ENCODE assay signal across 13 cellular contexts in the genomic region with DNA sequence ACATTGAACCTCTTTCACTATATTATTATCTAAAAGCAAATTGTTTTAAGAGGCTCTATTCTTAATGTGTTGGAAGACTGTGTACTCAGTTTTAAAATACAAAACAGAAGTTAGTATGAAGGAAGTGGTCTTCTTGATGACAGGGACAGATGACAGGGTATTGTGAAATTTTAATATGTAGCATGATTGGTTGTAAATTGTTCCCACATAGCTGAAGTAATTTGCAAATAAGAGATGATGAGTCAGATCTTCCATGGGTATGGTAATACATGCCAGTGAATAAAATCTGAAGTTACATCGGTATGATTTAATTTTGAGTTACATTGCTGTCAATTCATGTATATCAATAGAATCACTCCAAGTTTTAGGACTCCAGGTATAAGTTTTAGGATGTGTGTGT.
DNase-seq lines count a peak whose midpoint lies in the region; ATAC-seq, FAIRE-seq and TF ChIP-seq lines count a peak whose summit lies in the region.
"Had no signal": no experiment of that assay in that cellular context is flagged by ENCODE, and none has a peak within 500 bp of the region (broad histone marks: within the 10 kb centered on the region; RNA-seq: fewer than 3 reads in every experiment).

No MANE protein-coding gene starts in this region.

- H3K27ac ChIP-seq in right cardiac atrium (ENCODE audit: low read length) (no peak overlapping the region), endothelial cell of umbilical vein (ENCODE audit: insufficient read depth, low read depth, low read length) (no peak overlapping the region)
- H3K27ac ChIP-seq: C4-2B, foreskin keratinocyte, suprapubic skin had no signal

- no peak overlapping the region for H3K9ac ChIP-seq in endothelial cell of umbilical vein (replicated peaks; ENCODE audit: extremely low read depth, insufficient read depth, low read length)

- intact Hi-C loops in Right ventricle myocardium superior (cut with DNase I) = loop anchor here (10.0 kb wide), 1 partner anchor 139 kb away; no protein-coding TSS in a partner anchor
- intact Hi-C loops in right cardiac atrium (cut with DNase I) = no loop called here
- intact Hi-C loops in endothelial cell of umbilical vein (cut with micrococcal nuclease) = loop anchor here (5.0 kb wide), 1 partner anchor 137 kb away; no protein-coding TSS in a partner anchor
- intact Hi-C loops in posterior vena cava (cut with DNase I) = no loop called here

- no peak overlapping the region for H3K4me3 ChIP-seq in right cardiac atrium (ENCODE audit: low read length)
- no peak overlapping the region for H3K4me3 ChIP-seq in endothelial cell of umbilical vein (replicated peaks in 1 of 3; ENCODE audit: insufficient read depth in 1 of 3, low read depth in 1 of 3, low read length in 3 of 3)
- H3K4me3 ChIP-seq in HAP-1 = no peak overlapping the region
- H3K4me3 ChIP-seq: suprapubic skin had no signal

- POLR2A ChIA-PET in endothelial cell of umbilical vein (lab: Charles Lee) = no interaction called here

- TF ChIP-seq CTCF in endothelial cell of umbilical vein (IDR thresholded peaks at IDR 0.05; ENCODE audit: extremely low read depth in 1 of 2, insufficient read depth in 1 of 2, low read depth in 1 of 2, low read length in 2 of 2) = no peak

- H3K4me2 ChIP-seq in endothelial cell of umbilical vein (ENCODE audit: insufficient read depth, low read length) = no peak overlapping the region

- BruUV-seq in endothelial cell of umbilical vein (replicated peaks; lab: Mats Ljungman, UMichigan) = no TSS peak

- no peak for DNase-seq in Right ventricle myocardium superior
- DNase-seq in right cardiac atrium = no peak
- DNase-seq in SIG-M5 (lab: John Stamatoyannopoulos, UW) = peak; percentile 35
- peak; percentile 20 for DNase-seq in endothelial cell of umbilical vein (ENCODE audit: low read depth, low spot score)
- DNase-seq in inferior parietal cortex (ENCODE audit: extremely low spot score) = no peak
- no peak for DNase-seq in posterior vena cava (ENCODE audit: low spot score)
- DNase-seq in HAP-1 (ENCODE audit: low spot score in 2 of 2) = no peak
- DNase-seq in activated gamma-delta T cell treated with Interleukin-2 at 50 U/mL for 16 hours = no peak
- DNase-seq: NCI-H510A; stimulated activated CD4-positive, alpha-beta T cell treated with anti-CD3 and anti-CD28 coated beads, Interleukin-2, amount 100 ng/mL, for 48 hours had no signal

- H3K27me3 ChIP-seq in right cardiac atrium (ENCODE audit: control insufficient read depth, insufficient read depth) (no peaks in the 10 kb centered on the region), endothelial cell of umbilical vein (ENCODE audit: control insufficient read depth in 2 of 2, insufficient read depth in 2 of 2, low read length in 2 of 2) (no peaks in the 10 kb centered on the region), HAP-1 (ENCODE audit: low read depth) (no peaks in the 10 kb centered on the region)
- H3K27me3 ChIP-seq: foreskin keratinocyte, suprapubic skin had no signal

- H3K9me1 ChIP-seq in endothelial cell of umbilical vein (replicated peaks; ENCODE audit: control insufficient read depth, extremely low read depth, insufficient read depth, low read length) = no peaks in the 10 kb centered on the region

- ATAC-seq in Right ventricle myocardium superior (ENCODE audit: poor library complexity) = peak; percentile 10
- no peak for ATAC-seq in right cardiac atrium

- 68% methylated on average over 1 of the region's 1 CpG for WGBS in right cardiac atrium

- H3K36me3 ChIP-seq in endothelial cell of umbilical vein (ENCODE audit: control insufficient read depth in 2 of 2, extremely low read depth in 1 of 2, insufficient read depth in 2 of 2, low read length in 2 of 2) = no peaks in the 10 kb centered on the region
- H3K36me3 ChIP-seq in HAP-1 (replicated peaks) = no peaks in the 10 kb centered on the region
- H3K36me3 ChIP-seq: suprapubic skin had no signal

- in situ Hi-C loops in HAP-1 (cut with MboI; ENCODE audit: low sequenced_read_pairs) = no loop called here

- CTCF ChIA-PET in endothelial cell of umbilical vein (lab: Charles Lee) = interaction anchor here (1.0 to 4.0 kb wide), 5 partner anchors 10 to 387 kb away, joined by 3 to 32 read pairs (median 4); no protein-coding TSS in a partner anchor

- TF ChIP-seq POLR2A in endothelial cell of umbilical vein (IDR thresholded peaks at IDR 0.05; ENCODE audit: low read depth, low read length) = no peak

- dilution Hi-C loops in endothelial cell of umbilical vein (cut with MboI; ENCODE audit: extremely low pct_ligation_motif_present, low sequenced_read_pairs) = no loop called here

- FAIRE-seq in endothelial cell of umbilical vein (lab: Jason Lieb, UNC) = no peak

- H4K20me1 ChIP-seq in endothelial cell of umbilical vein (replicated peaks; ENCODE audit: control insufficient read depth, extremely low read depth, insufficient read depth, low read length) = no peaks in the 10 kb centered on the region

- no peaks in the 10 kb centered on the region for H3K9me3 ChIP-seq in right cardiac atrium (ENCODE audit: control insufficient read depth, low read length)
- H3K9me3 ChIP-seq in endothelial cell of umbilical vein (replicated peaks; ENCODE audit: control insufficient read depth, insufficient read depth, low read length) = no peaks in the 10 kb centered on the region
- H3K9me3 ChIP-seq in HAP-1 = no peaks in the 10 kb centered on the region
- H3K9me3 ChIP-seq: suprapubic skin had no signal

- H3K79me2 ChIP-seq in endothelial cell of umbilical vein (ENCODE audit: control insufficient read depth, insufficient read depth, low read length) = no peaks in the 10 kb centered on the region

- H3K4me1 ChIP-seq in right cardiac atrium (ENCODE audit: control insufficient read depth, insufficient read depth, low read length) (no peaks in the 10 kb centered on the region), endothelial cell of umbilical vein (ENCODE audit: control insufficient read depth, extremely low read depth, insufficient read depth, low read length) (peaks cover 7% of the 10 kb centered on the region), HAP-1 (peaks cover 2% of the 10 kb centered on the region; the same call in 1 of the 2 replicates)
- H3K4me1 ChIP-seq: foreskin keratinocyte, suprapubic skin had no signal

- no peak overlapping the region for H2AFZ ChIP-seq in endothelial cell of umbilical vein (ENCODE audit: low read depth, low read length)

TF ChIP-seq in endothelial cell of umbilical vein, 7 proteins besides CTCF, POLR2A, EP300 and RAD21:
- TF ChIP-seq POLR2AphosphoS5 (IDR thresholded peaks at IDR 0.05; ENCODE audit: insufficient read depth, low read depth, low read length) = no peak

Comparison
In these comparisons a context has a peak if more than half of its experiments do, and no peak if none do; other contexts are left out.
1. intact Hi-C loops: an anchor here in Right ventricle myocardium superior (10.0 kb wide) and endothelial cell of umbilical vein (5.0 kb wide); none called in right cardiac atrium and posterior vena cava.
2. DNase-seq: peak in SIG-M5 (single experiment) and endothelial cell of umbilical vein (single experiment); none in Right ventricle myocardium superior (single experiment), right cardiac atrium (0 of 3), inferior parietal cortex (single experiment), posterior vena cava (single experiment), HAP-1 (0 of 2) and activated gamma-delta T cell treated with Interleukin-2 at 50 U/mL for 16 hours (single experiment).